ENCODE assay signal across 19 cellular contexts in the genomic region with DNA sequence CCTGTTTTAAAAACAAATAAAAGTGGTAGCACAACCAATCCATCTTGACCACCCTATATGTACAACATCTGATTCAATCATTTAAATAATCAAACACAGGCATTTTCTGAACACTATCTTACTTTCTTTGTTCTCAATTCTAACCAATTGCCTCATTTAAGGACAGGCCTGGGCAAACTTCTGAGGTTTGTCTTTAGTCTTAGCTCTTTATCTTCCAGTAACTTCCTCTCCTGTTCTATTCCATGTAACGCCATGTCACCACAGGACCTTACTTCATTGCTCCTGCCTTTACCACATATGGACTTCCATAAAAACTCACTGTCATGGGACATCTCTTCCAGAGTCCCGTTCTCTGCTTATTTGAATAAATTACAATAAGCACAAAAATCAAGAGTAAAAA. TPM values are rescaled to one million over a fixed set of nuclear protein-coding genes. Genes with fewer than 3 reads are reported as not detected.
DNase-seq lines count a peak whose midpoint lies in the region; ATAC-seq and TF ChIP-seq lines count a peak whose summit lies in the region.
"Had no signal": no experiment of that assay in that cellular context is flagged by ENCODE, and none has a peak within 500 bp of the region (broad histone marks: within the 10 kb centered on the region; RNA-seq: fewer than 3 reads in every experiment).

No MANE protein-coding gene starts in this region.

- no peak for ATAC-seq in left ventricle myocardium superior

- H3K4me2 ChIP-seq in smooth muscle cell: no peak overlapping the region
- H3K4me2 ChIP-seq: SK-N-SH had no signal

- intact Hi-C loops in left ventricle myocardium superior (cut with micrococcal nuclease): no loop called here

- H3K27ac ChIP-seq in cardiac muscle cell (peak overlapping the region; percentile 45), smooth muscle cell (ENCODE audit: low read depth) (peak overlapping the region; percentile 38)
- H3K27ac ChIP-seq: HL-60 had no signal

- H3K9me3 ChIP-seq in cardiac muscle cell (ENCODE audit: low read depth) (no peaks in the 10 kb centered on the region), smooth muscle cell (replicated peaks; ENCODE audit: low read depth) (no peaks in the 10 kb centered on the region)
- H3K9me3 ChIP-seq: Caco-2, SK-N-SH had no signal

- H3K79me2 ChIP-seq in smooth muscle cell (ENCODE audit: low read depth): peaks cover 90% of the 10 kb centered on the region

- peaks cover 76% of the 10 kb centered on the region for H4K20me1 ChIP-seq in smooth muscle cell (ENCODE audit: low read depth)

- H3K36me3 ChIP-seq in cardiac muscle cell (no peaks in the 10 kb centered on the region), smooth muscle cell (ENCODE audit: low read depth) (no peaks in the 10 kb centered on the region)

- peak in 1 of 2 donors; percentile 21 for DNase-seq in cardiac muscle cell (ENCODE audit: low read depth in 1 of 2, low spot score in 1 of 2)
- DNase-seq in left ventricle myocardium superior: no peak
- peak; percentile 47 for DNase-seq in SKM-1 treated with dmso at 0.1 percent for 144 hours (lab: John Stamatoyannopoulos, UW; ENCODE audit: unreplicated experiment)
- DNase-seq in epithelial cell of esophagus (ENCODE audit: low read depth): peak; percentile 63
- no peak for DNase-seq in smooth muscle cell (lab: John Stamatoyannopoulos, UW; ENCODE audit: unreplicated experiment)
- DNase-seq in NCI-H524 treated with DMSO at 0.1 percent for 48 hours (lab: John Stamatoyannopoulos, UW): no peak
- DNase-seq in nucleus accumbens (lab: John Stamatoyannopoulos, UW): no peak
- DNase-seq in mesenteric fat pad (ENCODE audit: low spot score): no peak
- DNase-seq: Caco-2; CD4-positive, alpha-beta T cell; GOT3; NCI-H1105; NCI-H2081; NCI-H2171 treated with DMSO at 0.1 percent for 48 hours; NCI-H446 treated with DMSO at 0.1 percent for 48 hours; NK-92 treated with Interleukin-12 subunit alpha and Interleukin-12 subunit beta, amount 100 ng/mL, for 24 hours; SHP77 treated with DMSO at 0.1 percent for 48 hours; SK-N-SH had no signal

- 87% methylated on average over 2 of the region's 2 CpGs for WGBS in smooth muscle cell (ENCODE audit: low lambda C conversion rate)

- H2AFZ ChIP-seq in smooth muscle cell (ENCODE audit: low read depth): no peak overlapping the region

- no peaks in the 10 kb centered on the region for H3K4me1 ChIP-seq in cardiac muscle cell (ENCODE audit: low read depth)
- H3K4me1 ChIP-seq in smooth muscle cell (ENCODE audit: low read depth): no peaks in the 10 kb centered on the region
- H3K4me1 ChIP-seq: Caco-2 had no signal

- TF ChIP-seq CTCF in cardiac muscle cell (IDR thresholded peaks at IDR 0.05; ENCODE audit: low read depth, low read length): no peak
- no peak for TF ChIP-seq CTCF in epithelial cell of esophagus (IDR thresholded peaks at IDR 0.05; ENCODE audit: insufficient read depth, low read depth, low read length, missing control alignments)
- TF ChIP-seq CTCF in smooth muscle cell (IDR thresholded peaks at IDR 0.05; ENCODE audit: borderline replicate concordance, insufficient read depth, poor library complexity, severe bottlenecking): no peak

- no peaks in the 10 kb centered on the region for H3F3A ChIP-seq in smooth muscle cell (ENCODE audit: low read depth)

- no peak overlapping the region for H3K4me3 ChIP-seq in cardiac muscle cell
- H3K4me3 ChIP-seq in epithelial cell of esophagus (ENCODE audit: low read length): no peak overlapping the region
- H3K4me3 ChIP-seq in smooth muscle cell: no peak overlapping the region

- no peak overlapping the region for H3K9ac ChIP-seq in smooth muscle cell (ENCODE audit: low read depth)
- H3K9ac ChIP-seq: SK-N-SH had no signal

- H3K27me3 ChIP-seq in cardiac muscle cell (no peaks in the 10 kb centered on the region), smooth muscle cell (ENCODE audit: low read depth) (no peaks in the 10 kb centered on the region)

RNA-seq across cellular contexts. Expression of a gene that starts 14.9 kb away (rescaled TPM):
- total RNA-seq in cardiac muscle cell (101 and 164 TPM in 2 replicates), left ventricle myocardium superior (36.7 TPM), smooth muscle cell (61.0 and 62.5 TPM in 2 replicates), mesenteric fat pad (31.2 TPM)
- polyA plus RNA-seq in cardiac muscle cell (68.8 and 80.4 TPM in 2 replicates), smooth muscle cell (36.2 and 44.4 TPM in 2 replicates)

Comparison
In these comparisons a context has a peak if more than half of its experiments do, and no peak if none do; other contexts are left out.
1. DNase-seq: peak in SKM-1 treated with dmso at 0.1 percent for 144 hours (single experiment) and epithelial cell of esophagus (single experiment); none in left ventricle myocardium superior (single experiment), smooth muscle cell (single experiment), NCI-H524 treated with DMSO at 0.1 percent for 48 hours (single experiment), nucleus accumbens (0 of 56) and mesenteric fat pad (single experiment).